ENCODE assay signal across 22 cellular contexts in the genomic region with DNA sequence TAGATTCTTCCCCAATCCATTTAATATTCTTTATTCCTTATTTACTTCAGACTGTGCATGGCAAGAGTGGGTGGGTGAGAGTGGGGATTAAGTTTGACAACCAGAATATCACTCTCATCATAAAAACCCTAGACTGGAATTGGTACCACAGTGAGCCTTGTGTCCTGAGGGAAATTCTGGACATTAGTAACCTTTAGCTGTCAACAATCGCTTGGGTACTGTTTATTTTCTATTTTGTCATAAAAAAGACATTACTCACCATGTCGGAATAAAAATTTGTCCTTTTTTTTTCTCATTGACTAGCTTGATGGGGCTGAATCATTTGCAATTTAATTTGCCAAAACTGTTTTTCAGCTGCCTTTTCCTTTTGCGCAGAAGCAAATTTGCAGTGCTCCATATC.
A peak's percentile ranks its signal among the peaks of the same experiment; 100 is the strongest.
DNase-seq lines count a peak whose midpoint lies in the region; ATAC-seq and TF ChIP-seq lines count a peak whose summit lies in the region.
"Had no signal": no experiment of that assay in that cellular context is flagged by ENCODE, and none has a peak within 500 bp of the region (broad histone marks: within the 10 kb centered on the region; RNA-seq: fewer than 3 reads in every experiment).

No MANE protein-coding gene starts in this region.

- no peak overlapping the region for H3K4me2 ChIP-seq in HCT116 (ENCODE audit: low read length)
- peak overlapping the region; percentile 49; the same call in 1 of the 2 replicates for H3K4me2 ChIP-seq in PC-3 (ENCODE audit: low read length)

- TF ChIP-seq POLR2A in HCT116 (IDR thresholded peaks at IDR 0.05; ENCODE audit: borderline replicate concordance, extremely low read depth, insufficient read depth, insufficient read length) = no peak

- H3K79me2 ChIP-seq in ACC112 (ENCODE audit: control insufficient read depth, insufficient read depth, low read length, unreplicated experiment) = no peaks in the 10 kb centered on the region
- H3K79me2 ChIP-seq in HCT116 (ENCODE audit: insufficient read depth, low read length) = no peaks in the 10 kb centered on the region
- H3K79me2 ChIP-seq in PC-3 (ENCODE audit: low read length) = no peaks in the 10 kb centered on the region

- H3K4me1 ChIP-seq in ACC112 (ENCODE audit: control insufficient read depth, insufficient read depth, low read length, unreplicated experiment) (peaks cover 23% of the 10 kb centered on the region), HCT116 (ENCODE audit: control insufficient read depth in 1 of 2, insufficient read depth in 2 of 2, low read length in 2 of 2) (no peaks in the 10 kb centered on the region), PC-3 (ENCODE audit: insufficient read depth, low read length) (peaks cover 10% of the 10 kb centered on the region)
- H3K4me1 ChIP-seq: HAP-1 had no signal

- no peak for ATAC-seq in HCT116
- peak; percentile 79 for ATAC-seq in PC-3
- ATAC-seq: HepG2 had no signal

- intact Hi-C loops in HCT116 (cut with micrococcal nuclease) (no loop called here), PC-3 (cut with micrococcal nuclease) (loop anchor here (5.0 kb wide), 1 partner anchor 173 kb away; no protein-coding TSS in a partner anchor)

- RAD21 ChIA-PET in HCT116 (lab: Charles Lee; ENCODE audit: low non-redundant PET in 1 of 2, low total read pairs in 2 of 2, uncharacterized antibody in 2 of 2, unreplicated experiment in 2 of 2) = no interaction called here

- H3K27me3 ChIP-seq in ACC112 (ENCODE audit: insufficient read depth, low read length) = no peaks in the 10 kb centered on the region
- H3K27me3 ChIP-seq in HCT116 (ENCODE audit: insufficient read depth, low read length) = no peaks in the 10 kb centered on the region
- H3K27me3 ChIP-seq in PC-3 (ENCODE audit: low read length) = no peaks in the 10 kb centered on the region
- no peaks in the 10 kb centered on the region for H3K27me3 ChIP-seq in WERI-Rb-1 (ENCODE audit: insufficient read depth, low read depth, severe bottlenecking)

- H3K36me3 ChIP-seq in ACC112 (ENCODE audit: insufficient read depth, low read length) (no peaks in the 10 kb centered on the region), HCT116 (ENCODE audit: control insufficient read depth in 1 of 2, insufficient read depth in 2 of 2, low read length in 2 of 2) (no peaks in the 10 kb centered on the region), PC-3 (ENCODE audit: low read depth, low read length) (no peaks in the 10 kb centered on the region), WERI-Rb-1 (no peaks in the 10 kb centered on the region)
- H3K36me3 ChIP-seq: HAP-1 had no signal

- TF ChIP-seq CTCF in HCT116 (IDR thresholded peaks at IDR 0.05 in 2 of 3, conservative IDR thresholded peaks at IDR 0.05 in 1 of 3; ENCODE audit: borderline replicate concordance in 1 of 3, insufficient read depth in 1 of 3, low read depth in 2 of 3, low read length in 2 of 3) (no peak), PC-3 (conservative IDR thresholded peaks at IDR 0.05; ENCODE audit: low read depth, low read length) (no peak), WERI-Rb-1 (IDR thresholded peaks at IDR 0.05; ENCODE audit: low read depth, low read length) (no peak)

- no peak for TF ChIP-seq RAD21 in HCT116 (IDR thresholded peaks at IDR 0.05; ENCODE audit: low read depth)

- peak overlapping the region; percentile 22; the same call in 1 of the 2 replicates for H3K4me3 ChIP-seq in ACC112 (ENCODE audit: low read depth, low read length)
- no peak overlapping the region for H3K4me3 ChIP-seq in HCT116 (replicated peaks in 1 of 2; ENCODE audit: low read depth in 1 of 2, low read length in 2 of 2)
- no peak overlapping the region for H3K4me3 ChIP-seq in PC-3 (ENCODE audit: low read length)
- no peak overlapping the region for H3K4me3 ChIP-seq in WERI-Rb-1 (ENCODE audit: low read depth, low read length)
- H3K4me3 ChIP-seq: HAP-1 had no signal

- H3K9me3 ChIP-seq in HCT116 (ENCODE audit: control insufficient read depth in 1 of 2, insufficient read depth in 1 of 2, low read depth in 1 of 2, low read length in 2 of 2) = no peaks in the 10 kb centered on the region
- no peaks in the 10 kb centered on the region for H3K9me3 ChIP-seq in PC-3 (ENCODE audit: low read length)
- H3K9me3 ChIP-seq in WERI-Rb-1 (ENCODE audit: severe bottlenecking) = no peaks in the 10 kb centered on the region
- H3K9me3 ChIP-seq: HAP-1 had no signal

- H3K9ac ChIP-seq in HCT116 (ENCODE audit: low read length) (no peak overlapping the region), PC-3 (ENCODE audit: low read length) (no peak overlapping the region)

- H4K20me1 ChIP-seq in HCT116 (ENCODE audit: insufficient read depth) (no peaks in the 10 kb centered on the region), PC-3 (ENCODE audit: low read length) (no peaks in the 10 kb centered on the region)

- H3K9me2 ChIP-seq in HCT116 (ENCODE audit: insufficient read depth) (no peaks in the 10 kb centered on the region), PC-3 (replicated peaks; ENCODE audit: low read length) (no peaks in the 10 kb centered on the region)

- no TSS peak for BruUV-seq in HCT116 (replicated peaks; lab: Mats Ljungman, UMichigan)
- BruUV-seq in PC-3 (replicated peaks; lab: Mats Ljungman, UMichigan) = no TSS peak

- DNase-seq in HCT116 (ENCODE audit: low read depth, low spot score) (no peak), PC-3 (peak; percentile 50), renal cortical epithelial cell (ENCODE audit: low read depth) (peak; percentile 15), WERI-Rb-1 (no peak), islet precursor cell (no peak)
- no peak for DNase-seq in activated CD8-positive, alpha-beta memory T cell treated with anti-CD3 and anti-CD28 coated beads, Interleukin-2, amount 50 U/mL, for 48 hours
- DNase-seq: C1 segment of cervical spinal cord; DMS79 treated with DMSO at 0.1 percent for 48 hours; GDM1; KG1; NCI-H1092; NCI-H1436 treated with DMSO at 0.1 percent for 48 hours; NCI-H2081; NCI-H2171 treated with DMSO at 0.1 percent for 48 hours; NCI-H446; NCI-H526 treated with DMSO at 0.1 percent for 48 hours; NK-92 treated with Interleukin-12 subunit alpha and Interleukin-12 subunit beta, amount 100 ng/mL, for 24 hours; RPMI8226; SIG-M5 had no signal

- CTCF ChIA-PET in HCT116 (lab: Charles Lee) (no interaction called here), PC-3 (lab: Charles Lee) (no interaction called here)

- POLR2A ChIA-PET in HCT116 (lab: Charles Lee) = no interaction called here
- POLR2A ChIA-PET in PC-3 (lab: Charles Lee; ENCODE audit: unreplicated experiment) = interaction anchor here (0.7 to 1.1 kb wide), 2 partner anchors 119 to 174 kb away, joined by 4 to 6 read pairs; no protein-coding TSS in a partner anchor

- no peaks in the 10 kb centered on the region for H3F3A ChIP-seq in PC-3 (ENCODE audit: low read length, unreplicated experiment)

- H3K27ac ChIP-seq in ACC112 (ENCODE audit: low read depth, low read length) = no peak overlapping the region
- no peak overlapping the region for H3K27ac ChIP-seq in HCT116 (ENCODE audit: low read depth, low read length)
- 0 out of 2 replicates have a peak overlapping the region, but pooled peaks have one; percentile 14 for H3K27ac ChIP-seq in PC-3 (ENCODE audit: low read length)
- H3K27ac ChIP-seq in WERI-Rb-1 = no peak overlapping the region

- H2AFZ ChIP-seq in ACC112 (ENCODE audit: low read length, unreplicated experiment) (peak overlapping the region; percentile 39), HCT116 (ENCODE audit: low read depth, low read length, poor library complexity, severe bottlenecking) (peak overlapping the region; percentile 74), PC-3 (ENCODE audit: low read length) (0 out of 2 replicates have a peak overlapping the region, but pooled peaks have one; percentile 27)

TF ChIP-seq in HCT116, 20 proteins besides CTCF, POLR2A, EP300 and RAD21 (continues in another document):
- TF ChIP-seq, protein P1, sequence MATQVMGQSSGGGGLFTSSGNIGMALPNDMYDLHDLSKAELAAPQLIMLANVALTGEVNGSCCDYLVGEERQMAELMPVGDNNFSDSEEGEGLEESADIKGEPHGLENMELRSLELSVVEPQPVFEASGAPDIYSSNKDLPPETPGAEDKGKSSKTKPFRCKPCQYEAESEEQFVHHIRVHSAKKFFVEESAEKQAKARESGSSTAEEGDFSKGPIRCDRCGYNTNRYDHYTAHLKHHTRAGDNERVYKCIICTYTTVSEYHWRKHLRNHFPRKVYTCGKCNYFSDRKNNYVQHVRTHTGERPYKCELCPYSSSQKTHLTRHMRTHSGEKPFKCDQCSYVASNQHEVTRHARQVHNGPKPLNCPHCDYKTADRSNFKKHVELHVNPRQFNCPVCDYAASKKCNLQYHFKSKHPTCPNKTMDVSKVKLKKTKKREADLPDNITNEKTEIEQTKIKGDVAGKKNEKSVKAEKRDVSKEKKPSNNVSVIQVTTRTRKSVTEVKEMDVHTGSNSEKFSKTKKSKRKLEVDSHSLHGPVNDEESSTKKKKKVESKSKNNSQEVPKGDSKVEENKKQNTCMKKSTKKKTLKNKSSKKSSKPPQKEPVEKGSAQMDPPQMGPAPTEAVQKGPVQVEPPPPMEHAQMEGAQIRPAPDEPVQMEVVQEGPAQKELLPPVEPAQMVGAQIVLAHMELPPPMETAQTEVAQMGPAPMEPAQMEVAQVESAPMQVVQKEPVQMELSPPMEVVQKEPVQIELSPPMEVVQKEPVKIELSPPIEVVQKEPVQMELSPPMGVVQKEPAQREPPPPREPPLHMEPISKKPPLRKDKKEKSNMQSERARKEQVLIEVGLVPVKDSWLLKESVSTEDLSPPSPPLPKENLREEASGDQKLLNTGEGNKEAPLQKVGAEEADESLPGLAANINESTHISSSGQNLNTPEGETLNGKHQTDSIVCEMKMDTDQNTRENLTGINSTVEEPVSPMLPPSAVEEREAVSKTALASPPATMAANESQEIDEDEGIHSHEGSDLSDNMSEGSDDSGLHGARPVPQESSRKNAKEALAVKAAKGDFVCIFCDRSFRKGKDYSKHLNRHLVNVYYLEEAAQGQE (IDR thresholded peaks at IDR 0.05; ENCODE audit: low read depth) = no peak
- TF ChIP-seq EGR1 (IDR thresholded peaks at IDR 0.05; ENCODE audit: low read depth) = no peak
- TF ChIP-seq EZH2 (IDR thresholded peaks at IDR 0.05) = no peak
- TF ChIP-seq SIN3A (IDR thresholded peaks at IDR 0.05; ENCODE audit: low read depth) = no peak
- no peak for TF ChIP-seq ELF1 (IDR thresholded peaks at IDR 0.05; ENCODE audit: borderline replicate concordance, low read depth)

Comparison
In these comparisons a context has a peak if more than half of its experiments do, and no peak if none do; other contexts are left out.
1. DNase-seq: peak in PC-3 (single experiment) and renal cortical epithelial cell (single experiment); none in HCT116 (single experiment), WERI-Rb-1 (single experiment), islet precursor cell (single experiment) and activated CD8-positive, alpha-beta memory T cell treated with anti-CD3 and anti-CD28 coated beads, Interleukin-2, amount 50 U/mL, for 48 hours (single experiment).
2. Peak in every context shown above with its lines, with median percentiles within 50 percentile points of each other: H2AFZ ChIP-seq.